ENCODE assay signal across 8 cellular contexts in the genomic region with DNA sequence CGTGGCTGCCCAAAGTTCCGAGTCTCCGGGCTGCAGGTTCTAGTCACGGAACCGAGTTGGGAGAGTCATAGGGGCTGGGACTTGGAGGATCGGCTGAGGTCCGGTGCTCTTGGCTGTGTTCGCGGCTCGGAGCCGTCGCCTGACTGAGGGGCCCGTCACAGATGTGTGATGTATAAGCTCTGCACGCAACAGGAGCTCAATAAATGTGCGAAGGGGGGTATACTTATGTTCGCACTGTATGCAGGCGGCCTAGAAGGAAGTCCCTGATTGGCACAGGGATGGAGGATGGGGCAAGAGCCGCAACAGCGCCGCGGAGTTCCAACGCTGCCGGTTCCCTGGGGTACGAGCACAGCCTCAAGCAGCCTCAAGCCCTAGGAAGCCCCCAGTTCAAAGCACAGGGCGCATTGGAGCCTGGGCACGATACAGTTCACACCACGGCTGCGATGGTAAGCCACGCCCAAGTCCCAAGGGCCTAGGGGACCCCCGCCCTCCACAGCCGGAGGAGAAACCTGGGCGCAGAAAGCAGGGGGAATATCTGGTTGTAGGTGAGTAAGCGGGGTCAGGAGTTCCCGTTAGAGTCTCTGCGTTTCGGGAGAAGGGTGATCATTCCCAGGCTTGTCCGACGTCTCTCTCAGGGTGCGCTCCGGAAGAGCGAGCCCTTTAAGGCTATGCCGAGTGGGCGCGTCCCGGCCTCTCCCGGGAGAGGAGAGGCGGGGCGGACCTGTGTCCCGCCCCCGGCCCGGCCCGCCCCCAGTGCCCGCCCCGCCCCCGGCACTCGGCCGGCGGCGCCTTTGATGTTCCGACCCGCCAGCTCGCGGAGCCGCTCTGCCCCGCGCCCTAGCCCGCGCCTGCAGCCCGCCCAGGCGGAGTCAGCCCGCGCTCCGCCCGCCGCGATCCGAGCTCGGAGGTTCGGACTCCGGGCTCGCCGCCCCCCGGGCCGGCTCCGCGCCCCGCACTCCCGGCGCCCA. TPM values are rescaled to one million over a fixed set of nuclear protein-coding genes. Genes with fewer than 3 reads are reported as not detected.
DNase-seq lines count a peak whose midpoint lies in the region; ATAC-seq and TF ChIP-seq lines count a peak whose summit lies in the region.

TCF7 (plus strand) TSS at position 774 of the 968 bp plus-strand sequence. CDS start 226 bp downstream, outside the sequence.

- peak within 1 kb of the TSS; percentile 97 for H3K27ac ChIP-seq in CD4-positive, alpha-beta memory T cell (ENCODE audit: low read depth, low read length)

- POLR2A ChIA-PET in CD4-positive, alpha-beta memory T cell (lab: Charles Lee; ENCODE audit: partially characterized antibody) = interaction anchor here (0.5 to 22.2 kb wide), 15 partner anchors 36 to 411 kb away, joined by 3 to 192 read pairs (median 4); partner anchors contain the start of genes JADE2 and SKP1

- peak within 1 kb of the TSS; percentile 92 to 97 for H3K4me3 ChIP-seq in CD4-positive, alpha-beta memory T cell (ENCODE audit: low read length in 2 of 2)
- peak within 1 kb of the TSS; percentile 47 for H3K4me3 ChIP-seq in epithelial cell of esophagus (ENCODE audit: low read length)

- no peaks in the 10 kb centered on the region for H3K27me3 ChIP-seq in CD4-positive, alpha-beta memory T cell (ENCODE audit: insufficient read depth, low read length)

- CTCF ChIA-PET in CD4-positive, alpha-beta memory T cell (lab: Charles Lee; ENCODE audit: partially characterized antibody) = interaction anchor here (2.2 kb wide), 1 partner anchor 40 kb away, joined by 5 read pairs; no protein-coding TSS in a partner anchor

- peaks cover 30% of the 10 kb centered on the region for H3K36me3 ChIP-seq in CD4-positive, alpha-beta memory T cell (ENCODE audit: insufficient read depth, low read length)

- H3K4me1 Mint-ChIP-seq in CD4-positive, alpha-beta memory T cell = peaks cover 38 to 80% (median 53%) of the 10 kb centered on the region in 4 donors

- H3K9me3 Mint-ChIP-seq in CD4-positive, alpha-beta memory T cell = peaks cover 0 to 2% (median 0%) of the 10 kb centered on the region in 8 donors

- H3K36me3 Mint-ChIP-seq in CD4-positive, alpha-beta memory T cell = peaks cover 36 to 46% of the 10 kb centered on the region in 2 donors

- H3K27ac Mint-ChIP-seq in CD4-positive, alpha-beta memory T cell = peak within 1 kb of the TSS; percentile 94 to 98 (median 97)

- H3K9me3 ChIP-seq in CD4-positive, alpha-beta memory T cell (ENCODE audit: control insufficient read depth in 1 of 2, low read length in 2 of 2) = no peaks in the 10 kb centered on the region

- intact Hi-C loops in CD4-positive, alpha-beta memory T cell (cut with micrococcal nuclease) = loop anchor here (1.0 to 2.0 kb wide), 5 partner anchors 8 to 75 kb away; no protein-coding TSS in a partner anchor

- H3K4me3 Mint-ChIP-seq in CD4-positive, alpha-beta memory T cell = peak within 1 kb of the TSS; percentile 96 to 99 (median 97)

- ATAC-seq in GM19351 (IDR thresholded peaks at IDR 0.05; ENCODE audit: unreplicated experiment) (peak; percentile 77), HG03432 (IDR thresholded peaks at IDR 0.05; ENCODE audit: unreplicated experiment) (peak; percentile 85)

- peaks cover 68% of the 10 kb centered on the region for H3K4me1 ChIP-seq in CD4-positive, alpha-beta memory T cell (ENCODE audit: insufficient read depth, low read length)

- DNase-seq in CD4-positive, alpha-beta memory T cell = peak; percentile 78 to 83 (median 81)
- DNase-seq in NOMO-1 treated with dmso at 0.1 percent for 144 hours (lab: John Stamatoyannopoulos, UW; ENCODE audit: unreplicated experiment) (peak; percentile 36), activated T-cell treated with anti-CD3 and anti-CD28 coated beads for 1 hour (ENCODE audit: low read depth) (peak; percentile 73), epithelial cell of esophagus (ENCODE audit: low read depth) (peak; percentile 88), midbrain (lab: John Stamatoyannopoulos, UW) (peak; percentile 65)
- DNase-seq in stimulated activated CD8-positive, alpha-beta memory T cell treated with anti-CD3 and anti-CD28 coated beads, Interleukin-7, amount 100 ng/mL, for 4 hours (ENCODE audit: low read depth in 2 of 2) = peak; percentile 31 to 71

- no peaks in the 10 kb centered on the region for H3K27me3 Mint-ChIP-seq in CD4-positive, alpha-beta memory T cell

- TF ChIP-seq CTCF in epithelial cell of esophagus (IDR thresholded peaks at IDR 0.05; ENCODE audit: insufficient read depth, low read depth, low read length, missing control alignments) = no peak

RNA-seq across cellular contexts. Expression of gene TCF7, which starts in this region (rescaled TPM):
- total RNA-seq in CD4-positive, alpha-beta memory T cell = 100 to 1,000 TPM; 770 to 841 TPM
- 100 to 1,000 TPM; 102 to 474 TPM for polyA plus RNA-seq in CD4-positive, alpha-beta memory T cell

Comparison
In these comparisons a context has a peak if more than half of its experiments do, and no peak if none do; other contexts are left out.
1. Peak in every context shown above with its lines: DNase-seq, ATAC-seq, H3K4me3 ChIP-seq and H3K27ac ChIP-seq.
2. DNase-seq: peak in every context shown above with its lines; median percentile 88 in epithelial cell of esophagus; 81 in CD4-positive, alpha-beta memory T cell; 73 in activated T-cell treated with anti-CD3 and anti-CD28 coated beads for 1 hour; 65 in midbrain; 51 in stimulated activated CD8-positive, alpha-beta memory T cell treated with anti-CD3 and anti-CD28 coated beads, Interleukin-7, amount 100 ng/mL, for 4 hours; 36 in NOMO-1 treated with dmso at 0.1 percent for 144 hours.